ENCODE assay signal across 12 cellular contexts in genomic region chrY:13435206-13435967, GRCh38. TPM values are rescaled to one million over a fixed set of nuclear protein-coding genes. Genes with fewer than 3 reads are reported as not detected.
DNase-seq lines count a peak whose midpoint lies in the region; ATAC-seq and TF ChIP-seq lines count a peak whose summit lies in the region.
"Had no signal": no experiment of that assay in that cellular context is flagged by ENCODE, and none has a peak within 500 bp of the region (broad histone marks: within the 10 kb centered on the region; RNA-seq: fewer than 3 reads in every experiment).

No MANE protein-coding gene starts in this region.

- H3K4me1 ChIP-seq in SK-N-SH (ENCODE audit: control insufficient read depth in 1 of 2, insufficient read depth in 2 of 2, low read depth in 1 of 2, low read length in 1 of 2) = no peaks in the 10 kb centered on the region
- H3K4me1 ChIP-seq: parathyroid adenoma, SJSA1 had no signal

- no peaks in the 10 kb centered on the region for H3K27me3 Mint-ChIP-seq in T-helper 2 cell treated with Interferon-gamma antibody and Interleukin-4, amounts not matched to agents 5 μg/mL and 100 μg/mL, for 36 hours (ENCODE audit: low read depth)
- no peaks in the 10 kb centered on the region for H3K27me3 Mint-ChIP-seq in activated naive CD8-positive, alpha-beta T cell treated with anti-CD3 and anti-CD28 coated beads, Interleukin-2, amount 50 U/mL, for 24 hours
- H3K27me3 Mint-ChIP-seq in memory B cell (no peaks in the 10 kb centered on the region), nephron progenitor cell (ENCODE audit: low read depth, poor library complexity) (no peaks in the 10 kb centered on the region)

- H3K9ac ChIP-seq in SK-N-SH = no peak overlapping the region
- H3K9ac ChIP-seq: parathyroid adenoma had no signal

- H3K27ac ChIP-seq in SK-N-SH (ENCODE audit: low read depth in 2 of 2, low read length in 1 of 2) = no peak overlapping the region
- H3K27ac ChIP-seq: parathyroid adenoma, SJSA1 had no signal

- no peaks in the 10 kb centered on the region for H3K9me2 ChIP-seq in SK-N-SH

- no peaks in the 10 kb centered on the region for H3F3A ChIP-seq in SK-N-SH (replicated peaks; ENCODE audit: insufficient read depth)

- CTCF ChIA-PET in SK-N-SH (lab: Yijun Ruan, JAX) = no interaction called here

- H4K20me1 ChIP-seq in SK-N-SH (ENCODE audit: insufficient read depth) = no peaks in the 10 kb centered on the region

- POLR2A ChIA-PET in SK-N-SH (lab: Yijun Ruan, JAX) = no interaction called here

- peaks cover 34% of the 10 kb centered on the region for H3K9me3 Mint-ChIP-seq in T-helper 2 cell treated with Interferon-gamma antibody and Interleukin-4, amounts not matched to agents 5 μg/mL and 100 μg/mL, for 36 hours
- H3K9me3 Mint-ChIP-seq in activated naive CD8-positive, alpha-beta T cell treated with anti-CD3 and anti-CD28 coated beads, Interleukin-2, amount 50 U/mL, for 24 hours = peaks cover 16% of the 10 kb centered on the region
- H3K9me3 Mint-ChIP-seq in memory B cell (peaks cover 3% of the 10 kb centered on the region), nephron progenitor cell (no peaks in the 10 kb centered on the region)

- H3K9me3 ChIP-seq in SK-N-SH = no peaks in the 10 kb centered on the region
- H3K9me3 ChIP-seq: SJSA1 had no signal

- WGBS in SK-N-SH (ENCODE audit: low lambda C conversion rate) = no CpG with 5 or more reads among the region's 22 CpGs

- TF ChIP-seq CTCF in nephron progenitor cell (IDR thresholded peaks at IDR 0.05) (no peak), SK-N-SH (IDR thresholded peaks at IDR 0.05) (no peak)

- H3K4me1 Mint-ChIP-seq in T-helper 2 cell treated with Interferon-gamma antibody and Interleukin-4, amounts not matched to agents 5 μg/mL and 100 μg/mL, for 36 hours (ENCODE audit: low read depth) = peaks cover 23% of the 10 kb centered on the region
- H3K4me1 Mint-ChIP-seq in activated naive CD8-positive, alpha-beta T cell treated with anti-CD3 and anti-CD28 coated beads, Interleukin-2, amount 50 U/mL, for 24 hours = peaks cover 53% of the 10 kb centered on the region
- H3K4me1 Mint-ChIP-seq in memory B cell (peaks cover 21% of the 10 kb centered on the region), nephron progenitor cell (no peaks in the 10 kb centered on the region)

- no peak overlapping the region for H2AFZ ChIP-seq in SK-N-SH (ENCODE audit: low read depth)
- H2AFZ ChIP-seq: parathyroid adenoma had no signal

- H3K4me3 Mint-ChIP-seq in T-helper 2 cell treated with Interferon-gamma antibody and Interleukin-4, amounts not matched to agents 5 μg/mL and 100 μg/mL, for 36 hours = peak overlapping the region; percentile 92
- peak overlapping the region; percentile 97 for H3K4me3 Mint-ChIP-seq in activated naive CD8-positive, alpha-beta T cell treated with anti-CD3 and anti-CD28 coated beads, Interleukin-2, amount 50 U/mL, for 24 hours
- H3K4me3 Mint-ChIP-seq in memory B cell = peak overlapping the region; percentile 84
- no peak overlapping the region for H3K4me3 Mint-ChIP-seq in nephron progenitor cell

- H3K27me3 ChIP-seq in SK-N-SH (ENCODE audit: insufficient read depth) = no peaks in the 10 kb centered on the region
- H3K27me3 ChIP-seq: SJSA1 had no signal

- peaks cover 58% of the 10 kb centered on the region for H3K36me3 Mint-ChIP-seq in T-helper 2 cell treated with Interferon-gamma antibody and Interleukin-4, amounts not matched to agents 5 μg/mL and 100 μg/mL, for 36 hours (ENCODE audit: low read depth)
- peaks cover 54% of the 10 kb centered on the region for H3K36me3 Mint-ChIP-seq in activated naive CD8-positive, alpha-beta T cell treated with anti-CD3 and anti-CD28 coated beads, Interleukin-2, amount 50 U/mL, for 24 hours (ENCODE audit: low read depth)
- H3K36me3 Mint-ChIP-seq in memory B cell (peaks cover 21% of the 10 kb centered on the region), nephron progenitor cell (ENCODE audit: low read depth) (no peaks in the 10 kb centered on the region)

- TF ChIP-seq RAD21 in SK-N-SH (IDR thresholded peaks at IDR 0.05; ENCODE audit: low read length) = no peak

- no peaks in the 10 kb centered on the region for H3K36me3 ChIP-seq in SK-N-SH (replicated peaks in 1 of 2; ENCODE audit: control insufficient read depth in 1 of 2, insufficient read depth in 2 of 2, low read length in 1 of 2)
- H3K36me3 ChIP-seq: SJSA1 had no signal

- DNase-seq in T-helper 2 cell treated with Interferon-gamma antibody and Interleukin-4, amounts not matched to agents 5 μg/mL and 100 μg/mL, for 36 hours (ENCODE audit: low spot score) = no peak
- DNase-seq in T-helper 2 cell = no peak
- no peak for DNase-seq in Jurkat, Clone E6-1 (ENCODE audit: low read depth, low spot score)
- no peak for DNase-seq in activated naive CD8-positive, alpha-beta T cell treated with anti-CD3 and anti-CD28 coated beads, Interleukin-2, amount 50 U/mL, for 24 hours
- no peak for DNase-seq in memory B cell (ENCODE audit: low spot score in 2 of 2)
- DNase-seq in nephron progenitor cell = no peak
- DNase-seq in DMS114 treated with DMSO at 0.1 percent for 48 hours (lab: John Stamatoyannopoulos, UW; ENCODE audit: unreplicated experiment) = no peak
- DNase-seq in SK-N-SH = no peak
- DNase-seq: NCI-H1694 treated with DMSO at 0.1 percent for 48 hours had no signal

- ATAC-seq in activated naive CD8-positive, alpha-beta T cell treated with anti-CD3 and anti-CD28 coated beads, Interleukin-2, amount 50 U/mL, for 24 hours = no peak
- no peak for ATAC-seq in memory B cell (ENCODE audit: low read depth)
- ATAC-seq: K562 had no signal

- no peaks in the 10 kb centered on the region for H3K79me2 ChIP-seq in SK-N-SH (ENCODE audit: insufficient read depth)
- H3K79me2 ChIP-seq: parathyroid adenoma had no signal

- H3K27ac Mint-ChIP-seq in T-helper 2 cell treated with Interferon-gamma antibody and Interleukin-4, amounts not matched to agents 5 μg/mL and 100 μg/mL, for 36 hours = peak overlapping the region; percentile 94
- H3K27ac Mint-ChIP-seq in activated naive CD8-positive, alpha-beta T cell treated with anti-CD3 and anti-CD28 coated beads, Interleukin-2, amount 50 U/mL, for 24 hours = peak overlapping the region; percentile 99
- H3K27ac Mint-ChIP-seq in memory B cell (peak overlapping the region; percentile 92), nephron progenitor cell (no peak overlapping the region)

- no peak for TF ChIP-seq EP300 in SK-N-SH (IDR thresholded peaks at IDR 0.05; ENCODE audit: borderline replicate concordance in 1 of 2, low read depth in 1 of 2, low read length in 1 of 2)

- no peak overlapping the region for H3K4me2 ChIP-seq in SK-N-SH

- H3K4me3 ChIP-seq in Jurkat, Clone E6-1 (ENCODE audit: low read length) = peak overlapping the region; percentile 57
- H3K4me3 ChIP-seq in SK-N-SH (ENCODE audit: low read depth in 2 of 2, low read length in 1 of 2) = no peak overlapping the region
- H3K4me3 ChIP-seq: K562, SJSA1 had no signal

TF ChIP-seq in SK-N-SH, 30 proteins besides CTCF, POLR2A, EP300 and RAD21:
- no peak for TF ChIP-seq SIN3A (IDR thresholded peaks at IDR 0.05; ENCODE audit: borderline replicate concordance, low read depth, low read length)
TF ChIP-seq in SK-N-SH: peak in this region for 0.

RNA-seq across cellular contexts. Expression of gene UTY, which starts 44.4 kb away (rescaled TPM):
- not detected for polyA plus RNA-seq in Jurkat, Clone E6-1 (2012; ENCODE audit: insufficient read depth, insufficient read length)
- polyA plus RNA-seq in SK-N-SH (2012; rRNA removed) = not detected in 2 replicates
- not detected in 2 replicates for polyA plus RNA-seq in SK-N-SH (2012; cell fraction: cytosol; rRNA removed)
- polyA plus RNA-seq in SK-N-SH (2012; cell fraction: nucleus; rRNA removed) = not detected in 2 replicates
- polyA plus RNA-seq: K562 had no signal
